ENCODE assay signal across 11 cellular contexts in genomic region chr2:159137511-159138101, GRCh38.
A peak's percentile ranks its signal among the peaks of the same experiment; 100 is the strongest.
DNase-seq lines count a peak whose midpoint lies in the region; ATAC-seq and TF ChIP-seq lines count a peak whose summit lies in the region.
"Had no signal": no experiment of that assay in that cellular context is flagged by ENCODE, and none has a peak within 500 bp of the region (broad histone marks: within the 10 kb centered on the region; RNA-seq: fewer than 3 reads in every experiment).

No MANE protein-coding gene starts in this region.

- ATAC-seq in gastroesophageal sphincter (no peak), GM18868 (IDR thresholded peaks at IDR 0.05; ENCODE audit: unreplicated experiment) (no peak)

- peak overlapping the region; percentile 76 for H4K91ac ChIP-seq in trophoblast cell (ENCODE audit: low read depth, low read length)

- H3K79me2 ChIP-seq in trophoblast cell (ENCODE audit: control insufficient read depth, insufficient read depth, low read length, poor library complexity), result no peaks in the 10 kb centered on the region

- peak overlapping the region; percentile 71 for H2AK5ac ChIP-seq in trophoblast cell (ENCODE audit: low read length)

- H4K8ac ChIP-seq in trophoblast cell (ENCODE audit: low read depth, low read length), result no peak overlapping the region

- TF ChIP-seq POLR2A in gastroesophageal sphincter (IDR thresholded peaks at IDR 0.05), result no peak

- peaks cover 11% of the 10 kb centered on the region for H3K79me1 ChIP-seq in trophoblast cell (ENCODE audit: low read length)

- no peak overlapping the region for H2AFZ ChIP-seq in trophoblast cell (ENCODE audit: insufficient read depth, low read length, poor library complexity)

- peak; percentile 48 for DNase-seq in EH (ENCODE audit: low read depth)
- DNase-seq in trophoblast cell, result no peak
- no peak for DNase-seq in amygdala (lab: John Stamatoyannopoulos, UW)
- no peak for DNase-seq in NCI-H748 treated with DMSO at 0.1 percent for 48 hours (lab: John Stamatoyannopoulos, UW)
- no peak for DNase-seq in cortex of kidney (lab: John Stamatoyannopoulos, UW)
- DNase-seq: activated CD8-positive, alpha-beta memory T cell treated with anti-CD3 and anti-CD28 coated beads, Interleukin-2, amount 50 U/mL, for 48 hours; midbrain had no signal

- TF ChIP-seq CTCF in VCaP (conservative IDR thresholded peaks at IDR 0.05) (no peak), gastroesophageal sphincter (IDR thresholded peaks at IDR 0.05) (no peak)

- no peak overlapping the region for H3K4ac ChIP-seq in trophoblast cell (ENCODE audit: low read depth, low read length)

- H3K4me1 ChIP-seq in gastroesophageal sphincter, result peaks cover 10 to 52% (median 13%) of the 10 kb centered on the region in 3 donors
- peaks cover 16 to 26% of the 10 kb centered on the region in 2 experiments for H3K4me1 ChIP-seq in trophoblast cell (ENCODE audit: control insufficient read depth in 1 of 2, insufficient read depth in 2 of 2, low read length in 2 of 2)

- peak overlapping the region; percentile 73 for H3K18ac ChIP-seq in trophoblast cell (ENCODE audit: low read length)

- H3K27ac ChIP-seq in VCaP (peak overlapping the region; percentile 67), gastroesophageal sphincter (peak overlapping the region in 3 of 4 donors; percentile 21 to 60 (median 56)), trophoblast cell (ENCODE audit: low read depth, low read length) (peak overlapping the region; percentile 42)
- H3K27ac ChIP-seq: BLaER1 had no signal

- H3K36me3 ChIP-seq in gastroesophageal sphincter (no peaks in the 10 kb centered on the region), trophoblast cell (ENCODE audit: control insufficient read depth in 1 of 2, insufficient read depth in 2 of 2, low read length in 2 of 2) (peaks cover 0 to 4% of the 10 kb centered on the region in 2 experiments)
- H3K36me3 ChIP-seq: BLaER1 had no signal

- H4K12ac ChIP-seq in trophoblast cell (ENCODE audit: low read depth, low read length), result no peak overlapping the region

- no peak for TF ChIP-seq EP300 in gastroesophageal sphincter (IDR thresholded peaks at IDR 0.05)

- no peaks in the 10 kb centered on the region for H3K27me3 ChIP-seq in gastroesophageal sphincter
- H3K27me3 ChIP-seq in trophoblast cell (ENCODE audit: insufficient read depth, low read length), result no peaks in the 10 kb centered on the region
- H3K27me3 ChIP-seq: BLaER1 had no signal

- peak overlapping the region; percentile 68 for H2BK12ac ChIP-seq in trophoblast cell (ENCODE audit: low read length)

- H3K9me3 ChIP-seq in gastroesophageal sphincter, result no peaks in the 10 kb centered on the region
- no peaks in the 10 kb centered on the region for H3K9me3 ChIP-seq in trophoblast cell (ENCODE audit: insufficient read depth, low read depth, low read length)
- H3K9me3 ChIP-seq: BLaER1 had no signal

- H3K4me3 ChIP-seq in gastroesophageal sphincter (no peak overlapping the region), trophoblast cell (ENCODE audit: low read depth, low read length) (no peak overlapping the region)
- H3K4me3 ChIP-seq: BLaER1 had no signal

- H2BK120ac ChIP-seq in trophoblast cell (ENCODE audit: insufficient read depth, low read length, poor library complexity), result peak overlapping the region; percentile 30

- WGBS in gastroesophageal sphincter (ENCODE audit: low coverage in 1 of 2), 2 donors, result 26 to 51% methylated on average over 4 to 5 of the region's 6 CpGs
- WGBS in trophoblast cell (ENCODE audit: extremely low coverage, insufficient coverage, insufficient read length), result no CpG with 5 or more reads among the region's 6 CpGs

- peak overlapping the region; percentile 52 for H3K14ac ChIP-seq in trophoblast cell (ENCODE audit: low read length)

- H3K4me2 ChIP-seq in trophoblast cell (ENCODE audit: low read length), result no peak overlapping the region
- H3K4me2 ChIP-seq: BLaER1 had no signal

- peak overlapping the region; percentile 47 for H2BK5ac ChIP-seq in trophoblast cell (ENCODE audit: low read depth, low read length, poor library complexity)

- peak overlapping the region; percentile 93 for H3K23ac ChIP-seq in trophoblast cell (ENCODE audit: low read length)

- no peak overlapping the region for H3K9ac ChIP-seq in trophoblast cell (ENCODE audit: low read length)
- H3K9ac ChIP-seq: BLaER1 had no signal
